Comparison of ENCODE assay signal across 20 cellular contexts in genomic region chr9:125329978-125330377, GRCh38.
"Had no signal": no experiment of that assay in that cellular context is flagged by ENCODE, and none has a peak within 500 bp of the region (broad histone marks: within the 10 kb centered on the region; RNA-seq: fewer than 3 reads in every experiment).

No MANE protein-coding gene starts in this region.

- H3K4me3 Mint-ChIP-seq: activated CD4-positive, alpha-beta memory T cell treated with anti-CD3 and anti-CD28 coated beads for 36 hours; activated naive CD8-positive, alpha-beta T cell treated with anti-CD3 and anti-CD28 coated beads for 36 hours; naive thymus-derived CD4-positive, alpha-beta T cell; stimulated activated memory B cell treated with anti-CD40 and anti-IgM and Interleukin-4, amounts not matched to agents 10 μg/mL and 1 μg/mL and 100 μg/mL, for 72 hours had no signal

- H3K27me3 ChIP-seq: ascending aorta, right lobe of liver, spleen, transverse colon had no signal

- H3K27ac ChIP-seq: ascending aorta, coronary artery, prostate gland, right lobe of liver, spleen, transverse colon had no signal

- H3K4me1 ChIP-seq: ascending aorta, prostate gland, spleen, transverse colon had no signal

- H3K9me3 Mint-ChIP-seq: activated CD4-positive, alpha-beta memory T cell treated with anti-CD3 and anti-CD28 coated beads for 36 hours; activated naive CD8-positive, alpha-beta T cell treated with anti-CD3 and anti-CD28 coated beads for 36 hours; naive thymus-derived CD4-positive, alpha-beta T cell; stimulated activated memory B cell treated with anti-CD40 and anti-IgM and Interleukin-4, amounts not matched to agents 10 μg/mL and 1 μg/mL and 100 μg/mL, for 72 hours had no signal

- DNase-seq: activated CD4-positive, alpha-beta memory T cell treated with anti-CD3 and anti-CD28 coated beads for 36 hours; activated CD4-positive, alpha-beta T cell treated with anti-CD3 and anti-CD28 coated beads for 1 hour; activated gamma-delta T cell; activated naive CD8-positive, alpha-beta T cell treated with anti-CD3 and anti-CD28 coated beads for 36 hours; activated T-cell treated with anti-CD3 and anti-CD28 coated beads, Interleukin-2, amount 50 U/mL, for 48 hours; caudate nucleus; effector CD8-positive, alpha-beta T cell; erythroblast; hypothalamus; left cardiac atrium; mammary epithelial cell; naive thymus-derived CD4-positive, alpha-beta T cell; right lobe of liver; spleen; stimulated activated CD4-positive, alpha-beta T cell treated with anti-CD3 and anti-CD28 coated beads, Interleukin-1b, Interleukin-23, amount 100 ng/mL, for 48 hours; transverse colon had no signal

- H3K27ac Mint-ChIP-seq: activated CD4-positive, alpha-beta memory T cell treated with anti-CD3 and anti-CD28 coated beads for 36 hours; activated naive CD8-positive, alpha-beta T cell treated with anti-CD3 and anti-CD28 coated beads for 36 hours; naive thymus-derived CD4-positive, alpha-beta T cell; stimulated activated memory B cell treated with anti-CD40 and anti-IgM and Interleukin-4, amounts not matched to agents 10 μg/mL and 1 μg/mL and 100 μg/mL, for 72 hours had no signal

- H3K9me3 ChIP-seq: ascending aorta, prostate gland, right lobe of liver, spleen, transverse colon had no signal

- H3K4me3 ChIP-seq: ascending aorta, coronary artery, prostate gland, right lobe of liver, spleen, transverse colon had no signal

- H3K27me3 Mint-ChIP-seq: activated CD4-positive, alpha-beta memory T cell treated with anti-CD3 and anti-CD28 coated beads for 36 hours; activated naive CD8-positive, alpha-beta T cell treated with anti-CD3 and anti-CD28 coated beads for 36 hours; naive thymus-derived CD4-positive, alpha-beta T cell; stimulated activated memory B cell treated with anti-CD40 and anti-IgM and Interleukin-4, amounts not matched to agents 10 μg/mL and 1 μg/mL and 100 μg/mL, for 72 hours had no signal

- ATAC-seq: naive thymus-derived CD4-positive, alpha-beta T cell; stimulated activated memory B cell treated with anti-CD40 and anti-IgM and Interleukin-4, amounts not matched to agents 10 μg/mL and 1 μg/mL and 100 μg/mL, for 72 hours had no signal

- H3K4me1 Mint-ChIP-seq: stimulated activated memory B cell treated with anti-CD40 and anti-IgM and Interleukin-4, amounts not matched to agents 10 μg/mL and 1 μg/mL and 100 μg/mL, for 72 hours had no signal
